ENCODE assay signal across 16 cellular contexts in genomic region chr7:52410032-52410431, GRCh38.
A peak's percentile ranks its signal among the peaks of the same experiment; 100 is the strongest.
DNase-seq lines count a peak whose midpoint lies in the region; ATAC-seq lines count a peak whose summit lies in the region.
"Had no signal": no experiment of that assay in that cellular context is flagged by ENCODE, and none has a peak within 500 bp of the region (broad histone marks: within the 10 kb centered on the region; RNA-seq: fewer than 3 reads in every experiment).

No MANE protein-coding gene starts in this region.

- DNase-seq in DMS53 (lab: John Stamatoyannopoulos, UW) (peak; percentile 9), DMS53 treated with DMSO at 0.1 percent for 48 hours (lab: John Stamatoyannopoulos, UW; ENCODE audit: unreplicated experiment) (no peak), astrocyte of the hippocampus (ENCODE audit: low read depth, low spot score) (peak; percentile 0), kidney tubule cell (ENCODE audit: low spot score) (peak; percentile 45), NK-92 (lab: John Stamatoyannopoulos, UW; ENCODE audit: unreplicated experiment) (no peak)
- DNase-seq: AML-193; CD4-positive, alpha-beta T cell; DMS153; DND-41; EL; GM23248; IMR-90 had no signal

- ATAC-seq in GM21723 (IDR thresholded peaks at IDR 0.05; ENCODE audit: unreplicated experiment) (no peak), HG03108 (IDR thresholded peaks at IDR 0.05; ENCODE audit: unreplicated experiment) (no peak)
- ATAC-seq: A549, GM12878 had no signal

Comparison
In these comparisons a context has a peak if more than half of its experiments do, and no peak if none do; other contexts are left out.
1. DNase-seq: peak in DMS53 (single experiment), astrocyte of the hippocampus (single experiment) and kidney tubule cell (single experiment); none in DMS53 treated with DMSO at 0.1 percent for 48 hours (single experiment) and NK-92 (single experiment).